In the genomic region with DNA sequence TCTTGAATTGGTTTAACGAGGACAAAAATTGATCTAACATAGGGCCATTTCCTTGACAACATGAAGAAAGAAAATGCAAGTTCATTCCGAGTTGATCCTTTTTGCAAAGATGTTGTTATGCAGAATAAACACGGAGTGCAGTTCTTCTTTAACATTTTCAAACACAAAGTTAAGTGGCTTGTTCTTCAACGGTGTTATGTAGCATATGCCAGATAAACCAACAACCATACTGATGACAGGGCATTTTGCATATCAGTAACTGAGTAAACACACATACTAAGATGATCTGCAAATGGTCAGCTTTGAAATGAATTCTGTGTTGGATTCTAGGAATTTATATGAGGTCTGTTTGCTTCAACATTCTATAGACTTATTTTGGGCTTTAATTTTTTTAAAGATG, we compare ENCODE assay signal across 29 cellular contexts.
"Had no signal": no experiment of that assay in that cellular context is flagged by ENCODE, and none has a peak within 500 bp of the region (broad histone marks: within the 10 kb centered on the region; RNA-seq: fewer than 3 reads in every experiment).

No MANE protein-coding gene starts in this region.

- H3K4me3 ChIP-seq: ascending aorta, body of pancreas had no signal

- H3K4me2 ChIP-seq: KMS-11 had no signal

- H3K36me3 ChIP-seq: ascending aorta had no signal

- H3K9me3 ChIP-seq: ascending aorta, body of pancreas had no signal

- H3K27ac Mint-ChIP-seq: activated CD4-positive, alpha-beta T cell treated with anti-CD3 and anti-CD28 coated beads, Interleukin-2, amount 10 ng/mL, durations not matched to agents 24 days and 14 days; activated CD8-positive, alpha-beta memory T cell treated with anti-CD3 and anti-CD28 coated beads, Interleukin-2, amount 10 ng/mL, durations not matched to agents 7 days and 5 days; activated naive CD4-positive, alpha-beta T cell treated with anti-CD3 and anti-CD28 coated beads, Interleukin-2, amount 50 U/mL, for 72 hours; activated naive CD8-positive, alpha-beta T cell treated with anti-CD3 and anti-CD28 coated beads, Interleukin-2, amount 50 U/mL, for 24 hours; activated T-cell treated with anti-CD3 and anti-CD28 coated beads, Interleukin-2, amount 50 U/mL, for 24 hours; activated T-helper 1 cell treated with anti-CD3 and anti-CD28 coated beads, Interleukin-12 subunit alpha, Interleukin-12 subunit beta, Interleukin-2, Interleukin-4 antibody, amounts not matched to agents 30 ng/mL and 10 ng/mL and 1 ng/mL, durations not matched to agents 14 hours and 24 hours and 36 hours; T-cell had no signal

- H3K9ac ChIP-seq: KMS-11 had no signal

- ATAC-seq: activated CD8-positive, alpha-beta memory T cell treated with anti-CD3 and anti-CD28 coated beads, Interleukin-2, amount 10 ng/mL, durations not matched to agents 7 days and 5 days; activated naive CD4-positive, alpha-beta T cell treated with anti-CD3 and anti-CD28 coated beads, Interleukin-2, amount 50 U/mL, for 72 hours; activated naive CD8-positive, alpha-beta T cell treated with anti-CD3 and anti-CD28 coated beads, Interleukin-2, amount 50 U/mL, for 24 hours; body of pancreas; PC-3; T-cell had no signal

- H3K27ac ChIP-seq: ascending aorta, body of pancreas, KMS-11 had no signal

- FAIRE-seq: bronchial epithelial cell, RCC 7860, TTC549 had no signal

- H3K36me3 Mint-ChIP-seq: activated CD8-positive, alpha-beta memory T cell treated with anti-CD3 and anti-CD28 coated beads, Interleukin-2, amount 10 ng/mL, durations not matched to agents 7 days and 5 days; activated naive CD4-positive, alpha-beta T cell treated with anti-CD3 and anti-CD28 coated beads, Interleukin-2, amount 50 U/mL, for 72 hours; T-cell had no signal

- H3K4me3 Mint-ChIP-seq: activated CD4-positive, alpha-beta T cell treated with anti-CD3 and anti-CD28 coated beads, Interleukin-2, amount 10 ng/mL, durations not matched to agents 24 days and 14 days; activated CD8-positive, alpha-beta memory T cell treated with anti-CD3 and anti-CD28 coated beads, Interleukin-2, amount 10 ng/mL, durations not matched to agents 7 days and 5 days; activated naive CD8-positive, alpha-beta T cell treated with anti-CD3 and anti-CD28 coated beads, Interleukin-2, amount 50 U/mL, for 24 hours; activated T-cell treated with anti-CD3 and anti-CD28 coated beads, Interleukin-2, amount 50 U/mL, for 24 hours; activated T-helper 1 cell treated with anti-CD3 and anti-CD28 coated beads, Interleukin-12 subunit alpha, Interleukin-12 subunit beta, Interleukin-2, Interleukin-4 antibody, amounts not matched to agents 30 ng/mL and 10 ng/mL and 1 ng/mL, durations not matched to agents 14 hours and 24 hours and 36 hours; central memory CD8-positive, alpha-beta T cell; T-cell had no signal

- H3K4me1 Mint-ChIP-seq: activated CD4-positive, alpha-beta T cell treated with anti-CD3 and anti-CD28 coated beads, Interleukin-2, amount 10 ng/mL, durations not matched to agents 24 days and 14 days; activated CD8-positive, alpha-beta memory T cell treated with anti-CD3 and anti-CD28 coated beads, Interleukin-2, amount 10 ng/mL, durations not matched to agents 7 days and 5 days; activated naive CD8-positive, alpha-beta T cell treated with anti-CD3 and anti-CD28 coated beads, Interleukin-2, amount 50 U/mL, for 24 hours; central memory CD8-positive, alpha-beta T cell; T-cell had no signal

- H3K9me3 Mint-ChIP-seq: activated CD4-positive, alpha-beta T cell treated with anti-CD3 and anti-CD28 coated beads, Interleukin-2, amount 10 ng/mL, durations not matched to agents 24 days and 14 days; activated naive CD4-positive, alpha-beta T cell treated with anti-CD3 and anti-CD28 coated beads, Interleukin-2, amount 50 U/mL, for 72 hours; activated naive CD8-positive, alpha-beta T cell treated with anti-CD3 and anti-CD28 coated beads, Interleukin-2, amount 50 U/mL, for 24 hours; activated T-cell treated with anti-CD3 and anti-CD28 coated beads, Interleukin-2, amount 50 U/mL, for 24 hours; activated T-helper 1 cell treated with anti-CD3 and anti-CD28 coated beads, Interleukin-12 subunit alpha, Interleukin-12 subunit beta, Interleukin-2, Interleukin-4 antibody, amounts not matched to agents 30 ng/mL and 10 ng/mL and 1 ng/mL, durations not matched to agents 14 hours and 24 hours and 36 hours; central memory CD8-positive, alpha-beta T cell; T-cell had no signal

- DNase-seq: activated CD4-positive, alpha-beta T cell treated with anti-CD3 and anti-CD28 coated beads for 1 hour; activated CD4-positive, alpha-beta T cell treated with anti-CD3 and anti-CD28 coated beads, Interleukin-2, amount 10 ng/mL, durations not matched to agents 24 days and 14 days; activated CD4-positive, alpha-beta T cell treated with anti-CD3 and anti-CD28 coated beads, Interleukin-2, amount 50 U/mL, for 48 hours; activated CD8-positive, alpha-beta memory T cell treated with anti-CD3 and anti-CD28 coated beads, Interleukin-2, amount 10 ng/mL, durations not matched to agents 7 days and 5 days; activated effector memory CD4-positive, alpha-beta T cell treated with Interleukin-2 at 50 U/mL for 16 hours; activated naive CD4-positive, alpha-beta T cell; activated naive CD8-positive, alpha-beta T cell treated with anti-CD3 and anti-CD28 coated beads, Interleukin-2, amount 50 U/mL, for 24 hours; activated T-cell treated with anti-CD3 and anti-CD28 coated beads, Interleukin-2, amount 50 U/mL, for 24 hours; amniotic stem cell; body of pancreas; NCI-H1092; NCI-H1417; NCI-H2029; NCI-H2107; NCI-H2171 treated with DMSO at 0.1 percent for 48 hours; NCI-H226; PC-3; SHP77; T-cell; T-helper 2 cell; T1000 had no signal

- H3K4me1 ChIP-seq: ascending aorta, body of pancreas had no signal

- H3K27me3 ChIP-seq: ascending aorta, body of pancreas had no signal
